9 cellular contexts compared by ENCODE assay signal in genomic region chr12:129193263-129193871, GRCh38.
DNase-seq lines count a peak whose midpoint lies in the region; ATAC-seq, FAIRE-seq and TF ChIP-seq lines count a peak whose summit lies in the region.
"Had no signal": no experiment of that assay in that cellular context is flagged by ENCODE, and none has a peak within 500 bp of the region (broad histone marks: within the 10 kb centered on the region; RNA-seq: fewer than 3 reads in every experiment).

No MANE protein-coding gene starts in this region.

- intact Hi-C loops in HCT116 (cut with micrococcal nuclease) (loop anchor here (10.0 kb wide), 1 partner anchor 1141 kb away; the partner anchor contains the start of gene PIWIL1), HepG2 (cut with micrococcal nuclease; ENCODE audit: unreplicated experiment) (no loop called here)
- intact Hi-C loops in activated CD8-positive, alpha-beta T cell treated with anti-CD3 and anti-CD28 coated beads for 36 hours (cut with micrococcal nuclease), result loop anchor here (5.0 kb wide), 2 partner anchors 719 to 819 kb away; no protein-coding TSS in a partner anchor

- no peak overlapping the region for H3K4me2 ChIP-seq in HCT116 (ENCODE audit: low read length)
- H3K4me2 ChIP-seq in HepG2 (ENCODE audit: low read depth, low read length), result no peak overlapping the region

- no peak for FAIRE-seq in D721Med (lab: Jason Lieb, UNC)
- peak; percentile 63 for FAIRE-seq in HepG2 (lab: Jason Lieb, UNC)

- no peaks in the 10 kb centered on the region for H3K4me1 Mint-ChIP-seq in activated CD8-positive, alpha-beta T cell treated with anti-CD3 and anti-CD28 coated beads for 36 hours (ENCODE audit: low read depth)
- H3K4me1 Mint-ChIP-seq in activated T-helper 17 cell treated with anti-CD3 and anti-CD28 coated beads, Interleukin-2, amount 50 U/mL, for 72 hours, result no peaks in the 10 kb centered on the region
- no peaks in the 10 kb centered on the region for H3K4me1 Mint-ChIP-seq in CD8-positive, alpha-beta memory T cell

- H3K9me2 ChIP-seq in HCT116 (ENCODE audit: insufficient read depth), result no peaks in the 10 kb centered on the region

- in situ Hi-C loops in HepG2 (cut with HindIII; ENCODE audit: extremely low pct_ligation_motif_present, low pct_unique_long_range_greater_than_20kb), result loop anchor here (25.0 kb wide), 1 partner anchor 719 kb away; the partner anchor contains the start of gene TMEM132D

- DNase-seq in D721Med (ENCODE audit: insufficient read length, low spot score), result no peak
- no peak for DNase-seq in HCT116 (ENCODE audit: low read depth, low spot score)
- peak; percentile 42 for DNase-seq in activated CD8-positive, alpha-beta T cell treated with anti-CD3 and anti-CD28 coated beads for 36 hours
- no peak for DNase-seq in HepG2 (ENCODE audit: low spot score)
- DNase-seq in NCI-H524 treated with DMSO at 0.1 percent for 48 hours (lab: John Stamatoyannopoulos, UW), result no peak
- DNase-seq in CD8-positive, alpha-beta memory T cell, result no peak
- DNase-seq: T-helper 1 cell had no signal

- CTCF ChIA-PET in HCT116 (lab: Charles Lee) (no interaction called here), HepG2 (lab: Yijun Ruan, JAX; ENCODE audit: low intra/inter-chr PET ratio, low total read pairs) (interaction anchor here (1.0 to 2.1 kb wide), 2 partner anchors 717 to 718 kb away, joined by 3 to 19 read pairs; no protein-coding TSS in a partner anchor)
- CTCF ChIA-PET in activated CD8-positive, alpha-beta T cell treated with anti-CD3 and anti-CD28 coated beads for 36 hours (lab: Charles Lee), result no interaction called here
- CTCF ChIA-PET in CD8-positive, alpha-beta memory T cell (lab: Charles Lee), result no interaction called here

- H3K9ac ChIP-seq in HCT116 (ENCODE audit: low read length), result no peak overlapping the region
- H3K9ac ChIP-seq in HepG2 (ENCODE audit: insufficient read depth, low read depth, low read length), result no peak overlapping the region

- H2AFZ ChIP-seq in HCT116 (ENCODE audit: low read depth, low read length, poor library complexity, severe bottlenecking) (no peak overlapping the region), HepG2 (ENCODE audit: low read length) (no peak overlapping the region)

- H4K20me1 ChIP-seq in HCT116 (ENCODE audit: insufficient read depth) (no peaks in the 10 kb centered on the region), HepG2 (ENCODE audit: insufficient read depth, low read length) (no peaks in the 10 kb centered on the region)

- RAD21 ChIA-PET in HCT116 (lab: Charles Lee; ENCODE audit: low non-redundant PET in 1 of 2, low total read pairs in 2 of 2, uncharacterized antibody in 2 of 2, unreplicated experiment in 2 of 2), result no interaction called here

- TF ChIP-seq CTCF in D721Med (IDR thresholded peaks at IDR 0.05; ENCODE audit: insufficient read depth, missing control alignments) (peak; percentile 31), HCT116 (IDR thresholded peaks at IDR 0.05 in 2 of 3, conservative IDR thresholded peaks at IDR 0.05 in 1 of 3; ENCODE audit: borderline replicate concordance in 1 of 3, insufficient read depth in 1 of 3, low read depth in 2 of 3, low read length in 2 of 3) (peak in 2 of 3 experiments; percentile 72; a peak in 4 of 6 replicates), HepG2 (CRISPR knock-in tag; IDR thresholded peaks at IDR 0.05) (peak; percentile 64)
- peak; percentile 85 for TF ChIP-seq CTCF in activated CD8-positive, alpha-beta T cell treated with anti-CD3 and anti-CD28 coated beads for 36 hours (IDR thresholded peaks at IDR 0.05)

- H3K27me3 Mint-ChIP-seq in activated CD8-positive, alpha-beta T cell treated with anti-CD3 and anti-CD28 coated beads for 36 hours, result no peaks in the 10 kb centered on the region
- no peaks in the 10 kb centered on the region for H3K27me3 Mint-ChIP-seq in activated T-helper 17 cell treated with anti-CD3 and anti-CD28 coated beads, Interleukin-2, amount 50 U/mL, for 72 hours
- peaks cover 0 to 2% of the 10 kb centered on the region in 2 donors for H3K27me3 Mint-ChIP-seq in CD8-positive, alpha-beta memory T cell

- peaks cover 9% of the 10 kb centered on the region for H3K9me3 Mint-ChIP-seq in activated CD8-positive, alpha-beta T cell treated with anti-CD3 and anti-CD28 coated beads for 36 hours
- H3K9me3 Mint-ChIP-seq in activated T-helper 17 cell treated with anti-CD3 and anti-CD28 coated beads, Interleukin-2, amount 50 U/mL, for 72 hours, result peaks cover 21% of the 10 kb centered on the region
- peaks cover 3 to 23% (median 18%) of the 10 kb centered on the region in 5 donors for H3K9me3 Mint-ChIP-seq in CD8-positive, alpha-beta memory T cell

- BruUV-seq in HCT116 (replicated peaks; lab: Mats Ljungman, UMichigan) (no TSS peak), HepG2 (replicated peaks; lab: Mats Ljungman, UMichigan) (no TSS peak)

- H3K79me2 ChIP-seq in HCT116 (ENCODE audit: insufficient read depth, low read length) (no peaks in the 10 kb centered on the region), HepG2 (ENCODE audit: insufficient read depth, low read length) (no peaks in the 10 kb centered on the region)

- TF ChIP-seq EP300 in HepG2 (IDR thresholded peaks at IDR 0.05; ENCODE audit: low read depth in 2 of 2, low read length in 2 of 2) (no peak), HepG2 (CRISPR knock-in tag; IDR thresholded peaks at IDR 0.05; ENCODE audit: borderline replicate concordance) (no peak)

- H3K36me3 ChIP-seq in HCT116 (ENCODE audit: control insufficient read depth in 1 of 2, insufficient read depth in 2 of 2, low read length in 2 of 2) (no peaks in the 10 kb centered on the region), HepG2 (replicated peaks in 1 of 2; ENCODE audit: control insufficient read depth in 1 of 2, insufficient read depth in 2 of 2, low read length in 2 of 2) (no peaks in the 10 kb centered on the region)
- H3K36me3 ChIP-seq in CD8-positive, alpha-beta memory T cell (ENCODE audit: insufficient read depth, low read length), result no peaks in the 10 kb centered on the region

- no peak overlapping the region for H3K27ac Mint-ChIP-seq in activated CD8-positive, alpha-beta T cell treated with anti-CD3 and anti-CD28 coated beads for 36 hours
- no peak overlapping the region for H3K27ac Mint-ChIP-seq in activated T-helper 17 cell treated with anti-CD3 and anti-CD28 coated beads, Interleukin-2, amount 50 U/mL, for 72 hours
- H3K27ac Mint-ChIP-seq in CD8-positive, alpha-beta memory T cell, result no peak overlapping the region

- H3K4me1 ChIP-seq in HCT116 (ENCODE audit: control insufficient read depth in 1 of 2, insufficient read depth in 2 of 2, low read length in 2 of 2) (no peaks in the 10 kb centered on the region), HepG2 (ENCODE audit: insufficient read depth, low read length) (no peaks in the 10 kb centered on the region)
- no peaks in the 10 kb centered on the region for H3K4me1 ChIP-seq in CD8-positive, alpha-beta memory T cell (ENCODE audit: insufficient read depth, low read length)

- H3K4me3 Mint-ChIP-seq in activated CD8-positive, alpha-beta T cell treated with anti-CD3 and anti-CD28 coated beads for 36 hours, result no peak overlapping the region
- no peak overlapping the region for H3K4me3 Mint-ChIP-seq in activated T-helper 17 cell treated with anti-CD3 and anti-CD28 coated beads, Interleukin-2, amount 50 U/mL, for 72 hours
- no peak overlapping the region for H3K4me3 Mint-ChIP-seq in CD8-positive, alpha-beta memory T cell

- H3K27ac ChIP-seq in HCT116 (ENCODE audit: low read depth, low read length), result no peak overlapping the region
- no peak overlapping the region for H3K27ac ChIP-seq in HepG2 (ENCODE audit: extremely low read length, insufficient read depth, low read length)
- H3K27ac ChIP-seq in CD8-positive, alpha-beta memory T cell (ENCODE audit: low read depth, low read length), result no peak overlapping the region

- TF ChIP-seq RAD21 in HCT116 (IDR thresholded peaks at IDR 0.05; ENCODE audit: low read depth), result no peak
- TF ChIP-seq RAD21 in HepG2 (CRISPR knock-in tag; IDR thresholded peaks at IDR 0.05), result no peak

- POLR2A ChIA-PET in HCT116 (lab: Charles Lee), result no interaction called here
- POLR2A ChIA-PET in activated CD8-positive, alpha-beta T cell treated with anti-CD3 and anti-CD28 coated beads for 36 hours (lab: Charles Lee), result no interaction called here
- POLR2A ChIA-PET in HepG2 (lab: Yijun Ruan, JAX), result no interaction called here
- POLR2A ChIA-PET in CD8-positive, alpha-beta memory T cell (lab: Charles Lee), result no interaction called here

- H3K9me3 ChIP-seq in HCT116 (ENCODE audit: control insufficient read depth in 1 of 2, insufficient read depth in 1 of 2, low read depth in 1 of 2, low read length in 2 of 2) (peaks cover 0 to 9% of the 10 kb centered on the region in 2 experiments; a peak in 2 of 4 replicates), HepG2 (ENCODE audit: low read length) (peaks cover 9% of the 10 kb centered on the region; the same call in 1 of the 2 replicates)
- H3K9me3 ChIP-seq in CD8-positive, alpha-beta memory T cell (ENCODE audit: low read length), result no peaks in the 10 kb centered on the region

- no peaks in the 10 kb centered on the region for H3K27me3 ChIP-seq in HCT116 (ENCODE audit: insufficient read depth, low read length)
- H3K27me3 ChIP-seq in HepG2 (ENCODE audit: control insufficient read depth in 1 of 2, insufficient read depth in 2 of 2, low read length in 2 of 2), result no peaks in the 10 kb centered on the region
- H3K27me3 ChIP-seq in CD8-positive, alpha-beta memory T cell (ENCODE audit: insufficient read depth, low read length, poor library complexity, severe bottlenecking), result no peaks in the 10 kb centered on the region

- TF ChIP-seq POLR2A in HCT116 (IDR thresholded peaks at IDR 0.05; ENCODE audit: borderline replicate concordance, extremely low read depth, insufficient read depth, insufficient read length), result no peak
- TF ChIP-seq POLR2A in HepG2 (IDR thresholded peaks at IDR 0.05; ENCODE audit: insufficient read depth in 1 of 2, low read depth in 2 of 2, low read length in 2 of 2), result no peak

- ATAC-seq in HCT116 (no peak), HepG2 (no peak), GM18511 (IDR thresholded peaks at IDR 0.05; ENCODE audit: unreplicated experiment) (no peak)
- ATAC-seq in activated CD8-positive, alpha-beta T cell treated with anti-CD3 and anti-CD28 coated beads for 36 hours, result no peak
- no peak for ATAC-seq in activated T-helper 17 cell treated with anti-CD3 and anti-CD28 coated beads, Interleukin-2, amount 50 U/mL, for 72 hours (replicated peaks)

- H3K36me3 Mint-ChIP-seq in activated CD8-positive, alpha-beta T cell treated with anti-CD3 and anti-CD28 coated beads for 36 hours (ENCODE audit: low read depth), result no peaks in the 10 kb centered on the region
- no peaks in the 10 kb centered on the region for H3K36me3 Mint-ChIP-seq in activated T-helper 17 cell treated with anti-CD3 and anti-CD28 coated beads, Interleukin-2, amount 50 U/mL, for 72 hours (ENCODE audit: low read depth)
- H3K36me3 Mint-ChIP-seq in CD8-positive, alpha-beta memory T cell, result peaks cover 0 to 16% (median 0%) of the 10 kb centered on the region in 3 donors

- WGBS in HepG2 (ENCODE audit: low lambda C conversion rate), result 30% methylated on average over 4 of the region's 4 CpGs

- H3K4me3 ChIP-seq in HCT116 (replicated peaks in 1 of 2; ENCODE audit: low read depth in 1 of 2, low read length in 2 of 2) (no peak overlapping the region), HepG2 (replicated peaks in 1 of 3; ENCODE audit: insufficient read depth in 1 of 3, low read depth in 2 of 3, low read length in 3 of 3) (no peak overlapping the region)
- H3K4me3 ChIP-seq in CD8-positive, alpha-beta memory T cell (ENCODE audit: low read length), result no peak overlapping the region

TF ChIP-seq in HepG2, 621 proteins besides CTCF, POLR2A, EP300 and RAD21 (continues in another document):
- no peak for TF ChIP-seq CC2D1A (CRISPR knock-in tag; IDR thresholded peaks at IDR 0.05)

Comparison
In these comparisons a context has a peak if more than half of its experiments do, and no peak if none do; other contexts are left out.
1. CTCF ChIP-seq: peak in every context shown above with its lines; median percentile 85 in activated CD8-positive, alpha-beta T cell treated with anti-CD3 and anti-CD28 coated beads for 36 hours; 72 in HCT116; 64 in HepG2; 31 in D721Med.